ENCODE assay signal across 12 cellular contexts in the genomic region with DNA sequence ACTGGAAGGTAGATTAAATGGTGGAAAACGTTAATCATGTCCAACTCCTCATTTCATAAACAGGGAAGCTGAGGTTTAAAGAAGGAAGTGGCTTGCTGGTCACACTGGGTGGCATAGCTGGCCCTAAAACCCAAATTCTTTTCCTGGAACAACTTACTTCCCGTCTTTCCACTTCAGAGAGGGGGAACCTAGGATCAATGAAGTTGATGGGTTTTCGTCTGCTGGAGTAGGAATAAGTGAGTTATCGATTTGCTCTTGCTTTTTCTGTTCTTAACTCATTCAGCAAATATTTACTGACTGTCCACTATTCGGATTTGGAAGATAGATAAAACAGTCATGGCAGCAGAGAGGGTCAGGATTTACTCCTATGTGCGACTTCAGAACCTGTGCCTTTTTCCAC. TPM values are rescaled to one million over a fixed set of nuclear protein-coding genes. Genes with fewer than 3 reads are reported as not detected.
DNase-seq lines count a peak whose midpoint lies in the region; ATAC-seq and TF ChIP-seq lines count a peak whose summit lies in the region.
"Had no signal": no experiment of that assay in that cellular context is flagged by ENCODE, and none has a peak within 500 bp of the region (broad histone marks: within the 10 kb centered on the region; RNA-seq: fewer than 3 reads in every experiment).

No MANE protein-coding gene starts in this region.

- 57 to 71% methylated on average over 6 of the region's 6 CpGs for WGBS in testis, 2 donors

- CTCF ChIA-PET in activated naive CD4-positive, alpha-beta T cell treated with anti-CD3 and anti-CD28 coated beads, Interleukin-2, amount 10 ng/mL, durations not matched to agents 7 days and 5 days (lab: Charles Lee): interaction anchor here (0.6 to 20.1 kb wide), 10 partner anchors 11 to 409 kb away, joined by 3 to 382 read pairs (median 13); no protein-coding TSS in a partner anchor

- peaks cover 0 to 2% (median 0%) of the 10 kb centered on the region in 5 experiments for H3K9me3 Mint-ChIP-seq in brain
- H3K9me3 Mint-ChIP-seq in activated naive CD4-positive, alpha-beta T cell treated with anti-CD3 and anti-CD28 coated beads, Interleukin-2, amount 10 ng/mL, durations not matched to agents 7 days and 5 days: no peaks in the 10 kb centered on the region

- no peaks in the 10 kb centered on the region for H3K36me3 ChIP-seq in testis (ENCODE audit: low read depth, missing control alignments)

- TF ChIP-seq POLR2A in testis (IDR thresholded peaks at IDR 0.05): no peak

- no peaks in the 10 kb centered on the region for H3K27me3 ChIP-seq in testis
- H3K27me3 ChIP-seq: tibial artery had no signal

- peaks cover 12% of the 10 kb centered on the region for H3K36me3 Mint-ChIP-seq in brain
- peaks cover 9% of the 10 kb centered on the region for H3K36me3 Mint-ChIP-seq in activated naive CD4-positive, alpha-beta T cell treated with anti-CD3 and anti-CD28 coated beads, Interleukin-2, amount 10 ng/mL, durations not matched to agents 7 days and 5 days

- no peaks in the 10 kb centered on the region for H3K27me3 Mint-ChIP-seq in brain
- H3K27me3 Mint-ChIP-seq in activated naive CD4-positive, alpha-beta T cell treated with anti-CD3 and anti-CD28 coated beads, Interleukin-2, amount 10 ng/mL, durations not matched to agents 7 days and 5 days: no peaks in the 10 kb centered on the region

- DNase-seq in SIG-M5 treated with dmso at 0.1 percent for 504 hours (lab: John Stamatoyannopoulos, UW; ENCODE audit: unreplicated experiment) (peak; percentile 22), SIG-M5 (lab: John Stamatoyannopoulos, UW) (no peak), testis (peak; percentile 12)
- no peak for DNase-seq in activated naive CD4-positive, alpha-beta T cell treated with anti-CD3 and anti-CD28 coated beads, Interleukin-2, amount 10 ng/mL, durations not matched to agents 7 days and 5 days
- DNase-seq: 8988T; activated CD4-positive, alpha-beta T cell treated with anti-CD3 and anti-CD28 coated beads, Interleukin-2, amount 50 U/mL, for 1 hour; left colon; T-helper 1 cell; tibial artery had no signal

- no peak for TF ChIP-seq CTCF in brain (conservative IDR thresholded peaks at IDR 0.05)
- TF ChIP-seq CTCF in testis (IDR thresholded peaks at IDR 0.05): no peak

- no peak overlapping the region for H3K27ac Mint-ChIP-seq in brain
- no peak overlapping the region for H3K27ac Mint-ChIP-seq in activated naive CD4-positive, alpha-beta T cell treated with anti-CD3 and anti-CD28 coated beads, Interleukin-2, amount 10 ng/mL, durations not matched to agents 7 days and 5 days

- ATAC-seq in GM18873 (IDR thresholded peaks at IDR 0.05; ENCODE audit: low FRiP score, unreplicated experiment): no peak
- ATAC-seq: left colon had no signal

- H3K4me1 ChIP-seq in testis: peaks cover 29% of the 10 kb centered on the region

- peaks cover 43% of the 10 kb centered on the region for H3K4me1 Mint-ChIP-seq in brain
- peaks cover 52% of the 10 kb centered on the region for H3K4me1 Mint-ChIP-seq in activated naive CD4-positive, alpha-beta T cell treated with anti-CD3 and anti-CD28 coated beads, Interleukin-2, amount 10 ng/mL, durations not matched to agents 7 days and 5 days

- H3K27ac ChIP-seq in testis: peak overlapping the region; percentile 27 to 86

- H3K9me3 ChIP-seq in testis: no peaks in the 10 kb centered on the region
- H3K9me3 ChIP-seq: tibial artery had no signal

- peak overlapping the region in 3 of 5 experiments; percentile 23 to 47 (median 45) for H3K4me3 Mint-ChIP-seq in brain
- H3K4me3 Mint-ChIP-seq in activated naive CD4-positive, alpha-beta T cell treated with anti-CD3 and anti-CD28 coated beads, Interleukin-2, amount 10 ng/mL, durations not matched to agents 7 days and 5 days: no peak overlapping the region

- intact Hi-C loops in testis (cut with DNase I; ENCODE audit: low total_unique reads): loop anchor here (2.0 kb wide), 1 partner anchor 39 kb away; no protein-coding TSS in a partner anchor

- H3K4me3 ChIP-seq in testis: no peak overlapping the region

RNA-seq across cellular contexts. Expression of gene SYS1, which starts 1.2 kb away (rescaled TPM):
- polyA plus RNA-seq in brain (ENCODE audit: insufficient read depth, low read depth, low replicate concordance) (34.6 TPM), testis (ENCODE audit: insufficient read depth, low read depth, low replicate concordance) (20.0 TPM)
- total RNA-seq in testis: 10 to 100 TPM; 33.1 to 34.6 TPM

RNA-seq across cellular contexts. Expression of gene SDC4, which starts 13.6 kb away (rescaled TPM):
- 63.5 TPM for polyA plus RNA-seq in brain (ENCODE audit: insufficient read depth, low read depth, low replicate concordance)
- 100 to 1,000 TPM; 191 to 234 TPM for total RNA-seq in testis
- polyA plus RNA-seq in testis (ENCODE audit: insufficient read depth, low read depth, low replicate concordance): 124 TPM

RNA-seq across cellular contexts. Expression of gene TP53TG5, which starts 16.3 kb away (rescaled TPM):
- polyA plus RNA-seq in brain (ENCODE audit: insufficient read depth, low read depth, low replicate concordance) (4.8 TPM), testis (ENCODE audit: insufficient read depth, low read depth, low replicate concordance) (28.2 TPM)
- total RNA-seq in testis: 10 to 100 TPM in 1 of 2 donors, 1 to 10 TPM in 1; 6.4 to 12.3 TPM
- total RNA-seq: bronchial epithelial cell had no signal

RNA-seq across cellular contexts. Expression of gene DBNDD2, which starts 46.3 kb away (rescaled TPM):
- polyA plus RNA-seq in brain (ENCODE audit: insufficient read depth, low read depth, low replicate concordance): 646 TPM
- 10 to 100 TPM in 1 of 2 donors, 1 to 10 TPM in 1; 7.9 to 10.0 TPM for total RNA-seq in testis
- polyA plus RNA-seq in testis (ENCODE audit: insufficient read depth, low read depth, low replicate concordance): 39.3 TPM

RNA-seq across cellular contexts. Expression of gene MATN4, which starts 53.7 kb away (rescaled TPM):
- polyA plus RNA-seq in brain (ENCODE audit: insufficient read depth, low read depth, low replicate concordance): 0.20 TPM
- 1 to 10 TPM; 2.8 to 3.5 TPM for total RNA-seq in testis
- polyA plus RNA-seq in testis (ENCODE audit: insufficient read depth, low read depth, low replicate concordance): 1.1 TPM
- total RNA-seq: left colon had no signal

Comparison
In these comparisons a context has a peak if more than half of its experiments do, and no peak if none do; other contexts are left out.
1. DNase-seq: peak in SIG-M5 treated with dmso at 0.1 percent for 504 hours (single experiment) and testis (single experiment); none in SIG-M5 (single experiment) and activated naive CD4-positive, alpha-beta T cell treated with anti-CD3 and anti-CD28 coated beads, Interleukin-2, amount 10 ng/mL, durations not matched to agents 7 days and 5 days (single experiment).